In genomic region chr13:28320884-28321574, GRCh38 we compare ENCODE assay signal across 22 cellular contexts.
A peak's percentile ranks its signal among the peaks of the same experiment; 100 is the strongest.
DNase-seq lines count a peak whose midpoint lies in the region; ATAC-seq, FAIRE-seq and TF ChIP-seq lines count a peak whose summit lies in the region.
"Had no signal": no experiment of that assay in that cellular context is flagged by ENCODE, and none has a peak within 500 bp of the region (broad histone marks: within the 10 kb centered on the region; RNA-seq: fewer than 3 reads in every experiment).

No MANE protein-coding gene starts in this region.

- BruUV-seq in HepG2 (replicated peaks; lab: Mats Ljungman, UMichigan): no TSS peak

- CTCF ChIA-PET in HepG2 (lab: Yijun Ruan, JAX; ENCODE audit: low intra/inter-chr PET ratio, low total read pairs): no interaction called here

- no peaks in the 10 kb centered on the region for H3K36me3 Mint-ChIP-seq in activated T-helper 1 cell treated with anti-CD3 and anti-CD28 coated beads, Interleukin-12 subunit alpha, Interleukin-12 subunit beta, Interleukin-2, Interleukin-4 antibody, amounts not matched to agents 30 ng/mL and 10 ng/mL and 1 ng/mL, durations not matched to agents 14 hours and 24 hours and 36 hours (ENCODE audit: low read depth)
- H3K36me3 Mint-ChIP-seq: activated naive CD4-positive, alpha-beta T cell treated with anti-CD3 and anti-CD28 coated beads, Interleukin-2, amount 50 U/mL, for 24 hours had no signal

- peak; percentile 71 for ATAC-seq in HepG2
- ATAC-seq in GM21423 (IDR thresholded peaks at IDR 0.05; ENCODE audit: unreplicated experiment): no peak
- ATAC-seq in GM19452 (IDR thresholded peaks at IDR 0.05; ENCODE audit: unreplicated experiment): no peak
- ATAC-seq: activated CD8-positive, alpha-beta T cell treated with anti-CD3 and anti-CD28 coated beads for 36 hours had no signal

- peaks cover 3% of the 10 kb centered on the region for H3K27me3 Mint-ChIP-seq in activated T-helper 1 cell treated with anti-CD3 and anti-CD28 coated beads, Interleukin-12 subunit alpha, Interleukin-12 subunit beta, Interleukin-2, Interleukin-4 antibody, amounts not matched to agents 30 ng/mL and 10 ng/mL and 1 ng/mL, durations not matched to agents 14 hours and 24 hours and 36 hours (ENCODE audit: insufficient read depth)
- H3K27me3 Mint-ChIP-seq: activated B cell treated with CpG ODN at 0.5 μM for 24 hours; activated CD8-positive, alpha-beta T cell treated with anti-CD3 and anti-CD28 coated beads for 36 hours; activated naive CD4-positive, alpha-beta T cell treated with anti-CD3 and anti-CD28 coated beads, Interleukin-2, amount 50 U/mL, for 24 hours; activated T-cell treated with anti-CD3 and anti-CD28 coated beads, Interleukin-2, amount 50 U/mL, for 24 hours; stimulated activated naive CD8-positive, alpha-beta T cell treated with anti-CD3 and anti-CD28 coated beads, Interleukin-15, Interleukin-2, amounts not matched to agents 100 ng/mL and 50 ng/mL, for 24 hours had no signal

- no peak overlapping the region for H3K4me3 ChIP-seq in HepG2 (replicated peaks in 1 of 3; ENCODE audit: insufficient read depth in 1 of 3, low read depth in 2 of 3, low read length in 3 of 3)
- H3K4me3 ChIP-seq in effector memory CD4-positive, alpha-beta T cell (ENCODE audit: insufficient read depth, low read depth, low read length, poor library complexity, severe bottlenecking): no peak overlapping the region
- H3K4me3 ChIP-seq: transverse colon had no signal

- no peak for TF ChIP-seq RAD21 in HepG2 (CRISPR knock-in tag; IDR thresholded peaks at IDR 0.05)

- 14% methylated on average over 11 of the region's 11 CpGs for WGBS in HepG2 (ENCODE audit: low lambda C conversion rate)

- no peaks in the 10 kb centered on the region for H3K79me2 ChIP-seq in HepG2 (ENCODE audit: insufficient read depth, low read length)

- no peak overlapping the region for H3K27ac Mint-ChIP-seq in activated T-helper 1 cell treated with anti-CD3 and anti-CD28 coated beads, Interleukin-12 subunit alpha, Interleukin-12 subunit beta, Interleukin-2, Interleukin-4 antibody, amounts not matched to agents 30 ng/mL and 10 ng/mL and 1 ng/mL, durations not matched to agents 14 hours and 24 hours and 36 hours
- H3K27ac Mint-ChIP-seq: activated B cell treated with CpG ODN at 0.5 μM for 24 hours; activated CD8-positive, alpha-beta T cell treated with anti-CD3 and anti-CD28 coated beads for 36 hours; activated naive CD4-positive, alpha-beta T cell treated with anti-CD3 and anti-CD28 coated beads, Interleukin-2, amount 50 U/mL, for 24 hours; activated T-cell treated with anti-CD3 and anti-CD28 coated beads, Interleukin-2, amount 50 U/mL, for 24 hours; stimulated activated naive CD8-positive, alpha-beta T cell treated with anti-CD3 and anti-CD28 coated beads, Interleukin-15, Interleukin-2, amounts not matched to agents 100 ng/mL and 50 ng/mL, for 24 hours had no signal

- no peaks in the 10 kb centered on the region for H4K20me1 ChIP-seq in HepG2 (ENCODE audit: insufficient read depth, low read length)

- DNase-seq in DMS153 treated with DMSO at 0.1 percent for 48 hours (lab: John Stamatoyannopoulos, UW; ENCODE audit: unreplicated experiment) (peak; percentile 23), M059J (ENCODE audit: low read depth) (peak; percentile 62), NCI-H748 treated with DMSO at 0.1 percent for 48 hours (lab: John Stamatoyannopoulos, UW) (peak; percentile 97), HepG2 (ENCODE audit: low spot score) (peak; percentile 36)
- no peak for DNase-seq in effector memory CD4-positive, alpha-beta T cell
- DNase-seq in activated T-helper 1 cell treated with anti-CD3 and anti-CD28 coated beads, Interleukin-12 subunit alpha, Interleukin-12 subunit beta, Interleukin-2, Interleukin-4 antibody, amounts not matched to agents 30 ng/mL and 10 ng/mL and 1 ng/mL, durations not matched to agents 14 hours and 24 hours and 36 hours (ENCODE audit: low spot score): no peak
- DNase-seq: activated B cell treated with CpG ODN at 0.5 μM for 24 hours; activated CD8-positive, alpha-beta T cell treated with anti-CD3 and anti-CD28 coated beads for 36 hours; activated T-cell treated with anti-CD3 and anti-CD28 coated beads, Interleukin-2, amount 50 U/mL, for 24 hours; Caco-2; effector CD8-positive, alpha-beta T cell; head of caudate nucleus; small intestine; stimulated activated CD4-positive, alpha-beta T cell treated with anti-CD3 and anti-CD28 coated beads, Interleukin-4, amount 100 ng/mL, for 24 hours; T-helper 9 cell; transverse colon had no signal

- intact Hi-C loops in HepG2 (cut with micrococcal nuclease; ENCODE audit: unreplicated experiment): loop anchor here (2.0 kb wide), 1 partner anchor 262 kb away; no protein-coding TSS in a partner anchor
- intact Hi-C loops in activated T-helper 1 cell treated with anti-CD3 and anti-CD28 coated beads, Interleukin-12 subunit alpha, Interleukin-12 subunit beta, Interleukin-2, Interleukin-4 antibody, amounts not matched to agents 30 ng/mL and 10 ng/mL and 1 ng/mL, durations not matched to agents 14 hours and 24 hours and 36 hours (cut with micrococcal nuclease): loop anchor here (5.0 kb wide), 1 partner anchor 1046 kb away; no protein-coding TSS in a partner anchor

- no peaks in the 10 kb centered on the region for H3K9me3 ChIP-seq in HepG2 (ENCODE audit: low read length)
- H3K9me3 ChIP-seq in effector memory CD4-positive, alpha-beta T cell (ENCODE audit: control insufficient read depth, low read length): no peaks in the 10 kb centered on the region
- H3K9me3 ChIP-seq: Caco-2, neutrophil, transverse colon had no signal

- no peak overlapping the region for H3K4me2 ChIP-seq in HepG2 (ENCODE audit: low read depth, low read length)

- H3K4me3 Mint-ChIP-seq in activated T-helper 1 cell treated with anti-CD3 and anti-CD28 coated beads, Interleukin-12 subunit alpha, Interleukin-12 subunit beta, Interleukin-2, Interleukin-4 antibody, amounts not matched to agents 30 ng/mL and 10 ng/mL and 1 ng/mL, durations not matched to agents 14 hours and 24 hours and 36 hours: no peak overlapping the region
- H3K4me3 Mint-ChIP-seq: activated B cell treated with CpG ODN at 0.5 μM for 24 hours; activated CD8-positive, alpha-beta T cell treated with anti-CD3 and anti-CD28 coated beads for 36 hours; activated naive CD4-positive, alpha-beta T cell treated with anti-CD3 and anti-CD28 coated beads, Interleukin-2, amount 50 U/mL, for 24 hours; activated T-cell treated with anti-CD3 and anti-CD28 coated beads, Interleukin-2, amount 50 U/mL, for 24 hours; stimulated activated naive CD8-positive, alpha-beta T cell treated with anti-CD3 and anti-CD28 coated beads, Interleukin-15, Interleukin-2, amounts not matched to agents 100 ng/mL and 50 ng/mL, for 24 hours had no signal

- H3K27ac ChIP-seq in HepG2 (ENCODE audit: extremely low read length, insufficient read depth, low read length): no peak overlapping the region
- no peak overlapping the region for H3K27ac ChIP-seq in effector memory CD4-positive, alpha-beta T cell (ENCODE audit: insufficient read depth, low read length, poor library complexity, severe bottlenecking)
- H3K27ac ChIP-seq: neutrophil, transverse colon had no signal

- TF ChIP-seq POLR2A in HepG2 (IDR thresholded peaks at IDR 0.05; ENCODE audit: insufficient read depth in 1 of 2, low read depth in 2 of 2, low read length in 2 of 2): no peak

- no peaks in the 10 kb centered on the region for H3K9me3 Mint-ChIP-seq in activated T-helper 1 cell treated with anti-CD3 and anti-CD28 coated beads, Interleukin-12 subunit alpha, Interleukin-12 subunit beta, Interleukin-2, Interleukin-4 antibody, amounts not matched to agents 30 ng/mL and 10 ng/mL and 1 ng/mL, durations not matched to agents 14 hours and 24 hours and 36 hours
- H3K9me3 Mint-ChIP-seq: activated B cell treated with CpG ODN at 0.5 μM for 24 hours; activated CD8-positive, alpha-beta T cell treated with anti-CD3 and anti-CD28 coated beads for 36 hours; activated naive CD4-positive, alpha-beta T cell treated with anti-CD3 and anti-CD28 coated beads, Interleukin-2, amount 50 U/mL, for 24 hours; activated T-cell treated with anti-CD3 and anti-CD28 coated beads, Interleukin-2, amount 50 U/mL, for 24 hours; stimulated activated naive CD8-positive, alpha-beta T cell treated with anti-CD3 and anti-CD28 coated beads, Interleukin-15, Interleukin-2, amounts not matched to agents 100 ng/mL and 50 ng/mL, for 24 hours had no signal

- H2AFZ ChIP-seq in HepG2 (ENCODE audit: low read length): no peak overlapping the region

- TF ChIP-seq EP300 in HepG2 (IDR thresholded peaks at IDR 0.05; ENCODE audit: low read depth in 2 of 2, low read length in 2 of 2) (no peak), HepG2 (CRISPR knock-in tag; IDR thresholded peaks at IDR 0.05; ENCODE audit: borderline replicate concordance) (no peak)

- POLR2A ChIA-PET in HepG2 (lab: Yijun Ruan, JAX): no interaction called here

- no peaks in the 10 kb centered on the region for H3K4me1 Mint-ChIP-seq in activated T-helper 1 cell treated with anti-CD3 and anti-CD28 coated beads, Interleukin-12 subunit alpha, Interleukin-12 subunit beta, Interleukin-2, Interleukin-4 antibody, amounts not matched to agents 30 ng/mL and 10 ng/mL and 1 ng/mL, durations not matched to agents 14 hours and 24 hours and 36 hours (ENCODE audit: low read depth)

- FAIRE-seq in HepG2 (lab: Jason Lieb, UNC): no peak
- FAIRE-seq: GM18507, small intestine had no signal

- H3K9ac ChIP-seq in HepG2 (ENCODE audit: insufficient read depth, low read depth, low read length): no peak overlapping the region

- no peaks in the 10 kb centered on the region for H3K36me3 ChIP-seq in HepG2 (replicated peaks in 1 of 2; ENCODE audit: control insufficient read depth in 1 of 2, insufficient read depth in 2 of 2, low read length in 2 of 2)
- no peaks in the 10 kb centered on the region for H3K36me3 ChIP-seq in effector memory CD4-positive, alpha-beta T cell (ENCODE audit: control insufficient read depth, insufficient read depth, low read length)
- H3K36me3 ChIP-seq: neutrophil, transverse colon had no signal

- H3K27me3 ChIP-seq in HepG2 (ENCODE audit: control insufficient read depth in 1 of 2, insufficient read depth in 2 of 2, low read length in 2 of 2): no peaks in the 10 kb centered on the region
- no peaks in the 10 kb centered on the region for H3K27me3 ChIP-seq in effector memory CD4-positive, alpha-beta T cell (replicated peaks; ENCODE audit: control insufficient read depth, insufficient read depth, low read length, poor library complexity, severe bottlenecking)
- H3K27me3 ChIP-seq: transverse colon had no signal

- TF ChIP-seq CTCF in HepG2 (CRISPR knock-in tag; IDR thresholded peaks at IDR 0.05): no peak

- in situ Hi-C loops in HepG2 (cut with HindIII; ENCODE audit: extremely low pct_ligation_motif_present, low pct_unique_long_range_greater_than_20kb): loop anchor here (5.0 to 10.0 kb wide), 2 partner anchors 316 to 474 kb away; no protein-coding TSS in a partner anchor

- peaks cover 27% of the 10 kb centered on the region for H3K4me1 ChIP-seq in HepG2 (ENCODE audit: insufficient read depth, low read length)
- no peaks in the 10 kb centered on the region for H3K4me1 ChIP-seq in effector memory CD4-positive, alpha-beta T cell (ENCODE audit: control insufficient read depth, insufficient read depth, low read length, poor library complexity, severe bottlenecking)
- H3K4me1 ChIP-seq: transverse colon had no signal

TF ChIP-seq in HepG2, 621 proteins besides CTCF, POLR2A, EP300 and RAD21 (continues in another document):
- no peak for TF ChIP-seq ZZZ3 (CRISPR knock-in tag; IDR thresholded peaks at IDR 0.05; ENCODE audit: borderline replicate concordance)

Comparison
In these comparisons a context has a peak if more than half of its experiments do, and no peak if none do; other contexts are left out.
1. DNase-seq: peak in DMS153 treated with DMSO at 0.1 percent for 48 hours (single experiment), M059J (single experiment), NCI-H748 treated with DMSO at 0.1 percent for 48 hours (single experiment) and HepG2 (single experiment); none in effector memory CD4-positive, alpha-beta T cell (0 of 3) and activated T-helper 1 cell treated with anti-CD3 and anti-CD28 coated beads, Interleukin-12 subunit alpha, Interleukin-12 subunit beta, Interleukin-2, Interleukin-4 antibody, amounts not matched to agents 30 ng/mL and 10 ng/mL and 1 ng/mL, durations not matched to agents 14 hours and 24 hours and 36 hours (single experiment).